ENCODE assay signal across 15 cellular contexts in genomic region chr4:38980903-38981676, GRCh38. TPM values are rescaled to one million over a fixed set of nuclear protein-coding genes. Genes with fewer than 3 reads are reported as not detected.
DNase-seq lines count a peak whose midpoint lies in the region; ATAC-seq and TF ChIP-seq lines count a peak whose summit lies in the region.
"Had no signal": no experiment of that assay in that cellular context is flagged by ENCODE, and none has a peak within 500 bp of the region (broad histone marks: within the 10 kb centered on the region; RNA-seq: fewer than 3 reads in every experiment).

No MANE protein-coding gene starts in this region.

- no peaks in the 10 kb centered on the region for H3K9me3 ChIP-seq in mucosa of descending colon
- H3K9me3 ChIP-seq: A549, left ventricle myocardium inferior, thoracic aorta had no signal

- no peaks in the 10 kb centered on the region for H3K4me1 ChIP-seq in mucosa of descending colon (ENCODE audit: low read depth)
- H3K4me1 ChIP-seq: A549 had no signal

- intact Hi-C loops in mucosa of descending colon (cut with DNase I, micrococcal nuclease) = no loop called here

- no peaks in the 10 kb centered on the region for H3K36me3 ChIP-seq in mucosa of descending colon (ENCODE audit: low read depth)
- H3K36me3 ChIP-seq: left ventricle myocardium inferior, thoracic aorta had no signal

- H3K27me3 Mint-ChIP-seq in activated naive CD8-positive, alpha-beta T cell treated with anti-CD3 and anti-CD28 coated beads for 36 hours = no peaks in the 10 kb centered on the region
- H3K27me3 Mint-ChIP-seq: effector memory CD8-positive, alpha-beta T cell had no signal

- H3K36me3 Mint-ChIP-seq in activated naive CD8-positive, alpha-beta T cell treated with anti-CD3 and anti-CD28 coated beads for 36 hours = peaks cover 37% of the 10 kb centered on the region

- peak; percentile 24 for DNase-seq in NOMO-1 treated with DMSO at 0.1 percent for 48 hours (lab: John Stamatoyannopoulos, UW; ENCODE audit: unreplicated experiment)
- DNase-seq in NOMO-1 treated with dmso at 0.1 percent for 144 hours (lab: John Stamatoyannopoulos, UW; ENCODE audit: unreplicated experiment) = no peak
- peak; percentile 20 for DNase-seq in activated naive CD8-positive, alpha-beta T cell treated with anti-CD3 and anti-CD28 coated beads for 36 hours
- no peak for DNase-seq in mucosa of descending colon
- DNase-seq in NCI-H1436 (lab: John Stamatoyannopoulos, UW) = no peak
- no peak for DNase-seq in amygdala (lab: John Stamatoyannopoulos, UW)
- DNase-seq: effector memory CD8-positive, alpha-beta T cell; Karpas-422; left ventricle myocardium inferior; stimulated activated CD4-positive, alpha-beta T cell treated with anti-CD3 and anti-CD28 coated beads, Interleukin-12 subunit alpha, Interleukin-12 subunit beta, amount 100 ng/mL, for 4 hours had no signal

- H3K4me1 Mint-ChIP-seq in activated naive CD8-positive, alpha-beta T cell treated with anti-CD3 and anti-CD28 coated beads for 36 hours = peaks cover 48% of the 10 kb centered on the region

- H3K9me3 Mint-ChIP-seq in activated naive CD8-positive, alpha-beta T cell treated with anti-CD3 and anti-CD28 coated beads for 36 hours = no peaks in the 10 kb centered on the region
- H3K9me3 Mint-ChIP-seq: effector memory CD8-positive, alpha-beta T cell had no signal

- H3K4me3 ChIP-seq in mucosa of descending colon = no peak overlapping the region
- H3K4me3 ChIP-seq: A549, left ventricle myocardium inferior, thoracic aorta had no signal

- ATAC-seq in HG02610 (IDR thresholded peaks at IDR 0.05; ENCODE audit: unreplicated experiment) = peak; percentile 38
- ATAC-seq in mucosa of descending colon = peak; percentile 24
- no peak for ATAC-seq in GM18519 (IDR thresholded peaks at IDR 0.05; ENCODE audit: low FRiP score, unreplicated experiment)
- ATAC-seq: A549; effector memory CD8-positive, alpha-beta T cell; Panc1 had no signal

- H3K27ac Mint-ChIP-seq in activated naive CD8-positive, alpha-beta T cell treated with anti-CD3 and anti-CD28 coated beads for 36 hours = peak overlapping the region; percentile 81
- H3K27ac Mint-ChIP-seq: effector memory CD8-positive, alpha-beta T cell had no signal

- H3K4me3 Mint-ChIP-seq in activated naive CD8-positive, alpha-beta T cell treated with anti-CD3 and anti-CD28 coated beads for 36 hours = peak overlapping the region; percentile 18
- H3K4me3 Mint-ChIP-seq: effector memory CD8-positive, alpha-beta T cell had no signal

- no peak for TF ChIP-seq CTCF in mucosa of descending colon (IDR thresholded peaks at IDR 0.05)

RNA-seq across cellular contexts. Expression of gene TMEM156, which starts 51.1 kb away (rescaled TPM):
- 10 to 100 TPM; 11.3 to 11.7 TPM for total RNA-seq in activated naive CD8-positive, alpha-beta T cell treated with anti-CD3 and anti-CD28 coated beads for 36 hours
- 1 to 10 TPM in 1 of 3 donors, under 1 TPM in 2; 0.44 to 1.3 (median 0.94) TPM for total RNA-seq in mucosa of descending colon
- total RNA-seq: left ventricle myocardium inferior, thoracic aorta had no signal

Comparison
In these comparisons a context has a peak if more than half of its experiments do, and no peak if none do; other contexts are left out.
1. DNase-seq: peak in NOMO-1 treated with DMSO at 0.1 percent for 48 hours (single experiment) and activated naive CD8-positive, alpha-beta T cell treated with anti-CD3 and anti-CD28 coated beads for 36 hours (single experiment); none in NOMO-1 treated with dmso at 0.1 percent for 144 hours (single experiment), mucosa of descending colon (0 of 3), NCI-H1436 (single experiment) and amygdala (0 of 56).
2. RNA of gene TMEM156, which starts 51.1 kb away (total RNA-seq): 11.3 to 11.7 TPM in activated naive CD8-positive, alpha-beta T cell treated with anti-CD3 and anti-CD28 coated beads for 36 hours; 0.44 to 1.3 TPM in mucosa of descending colon; every median in the first group is over 4 times any median in the second.